ENCODE assay signal across 31 cellular contexts in the genomic region with DNA sequence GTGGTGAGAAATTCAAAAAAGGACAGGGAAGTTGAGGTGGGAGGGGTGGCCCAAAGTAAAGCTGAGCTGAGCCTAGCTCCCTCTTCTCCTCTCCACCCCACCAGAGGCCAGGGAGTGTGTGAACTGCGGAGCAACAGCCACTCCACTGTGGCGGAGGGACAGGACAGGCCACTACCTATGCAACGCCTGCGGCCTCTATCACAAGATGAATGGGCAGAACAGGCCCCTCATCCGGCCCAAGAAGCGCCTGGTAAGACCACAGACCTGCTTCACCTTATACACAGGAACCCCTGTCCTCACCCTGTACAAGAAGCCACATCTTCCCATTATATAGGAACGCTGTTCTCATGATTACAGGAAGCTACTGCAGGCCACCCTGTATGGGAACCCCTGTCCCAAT. TPM values are rescaled to one million over a fixed set of nuclear protein-coding genes. Genes with fewer than 3 reads are reported as not detected.
"Had no signal": no experiment of that assay in that cellular context is flagged by ENCODE, and none has a peak within 500 bp of the region (broad histone marks: within the 10 kb centered on the region; RNA-seq: fewer than 3 reads in every experiment).

No MANE protein-coding gene starts in this region.

- H3K4me3 ChIP-seq: stomach, suprapubic skin, testis, thoracic aorta, thyroid gland, tibial artery, tibial nerve, transverse colon, upper lobe of left lung, upper lobe of right lung, uterus, vagina had no signal

- H3K4me1 ChIP-seq: stomach, suprapubic skin, testis, thyroid gland, tibial artery, tibial nerve, transverse colon, upper lobe of left lung, upper lobe of right lung, uterus, vagina had no signal

- H3K36me3 ChIP-seq: stomach, suprapubic skin, thoracic aorta, thyroid gland, tibial artery, tibial nerve, transverse colon, upper lobe of left lung, upper lobe of right lung, uterus, vagina had no signal

- DNase-seq: stimulated activated CD4-positive, alpha-beta T cell treated with anti-CD3 and anti-CD28 coated beads, Interleukin-2, amount 100 ng/mL, for 48 hours; stimulated activated CD4-positive, alpha-beta T cell treated with anti-CD3 and anti-CD28 coated beads, Interleukin-4, amount 100 ng/mL, for 1 hour; stimulated activated CD4-positive, alpha-beta T cell treated with anti-CD3 and anti-CD28 coated beads, Interleukin-4, amount 100 ng/mL, for 24 hours; stimulated activated CD4-positive, alpha-beta T cell treated with anti-CD3 and anti-CD28 coated beads, Interleukin-4, amount 100 ng/mL, for 4 hours; stimulated activated CD8-positive, alpha-beta memory T cell treated with anti-CD3 and anti-CD28 coated beads, Interleukin-4, amount 100 ng/mL, for 48 hours; stimulated activated naive B cell treated with anti-CD40 and anti-IgM and Interleukin-4, amounts not matched to agents 10 μg/mL and 1 μg/mL and 100 μg/mL, for 72 hours; stimulated activated naive CD4-positive, alpha-beta T cell; stimulated activated naive CD4-positive, alpha-beta T cell treated with Interleukin-2 at 50 U/mL for 16 hours; stimulated activated naive CD8-positive, alpha-beta T cell treated with anti-CD3 and anti-CD28 coated beads, Interleukin-15, amount 100 ng/mL, for 72 hours; stimulated activated naive CD8-positive, alpha-beta T cell treated with anti-CD3 and anti-CD28 coated beads, Interleukin-15, Interleukin-2, amounts not matched to agents 100 U/mL and 50 U/mL, for 24 hours; stomach; substantia nigra; testis; thyroid gland; tibial artery; transverse colon; trophoblast cell; upper lobe of left lung; upper lobe of right lung; uterus had no signal

- H3K9me3 ChIP-seq: stomach, suprapubic skin, testis, thoracic aorta, thyroid gland, tibial artery, tibial nerve, transverse colon, upper lobe of left lung, upper lobe of right lung, uterus, vagina had no signal

- H3K27ac ChIP-seq: stomach, suprapubic skin, testis, thoracic aorta, thyroid gland, tibial artery, tibial nerve, transverse colon, upper lobe of left lung, upper lobe of right lung, uterus, vagina had no signal

- H3K27me3 ChIP-seq: suprapubic skin, testis, thyroid gland, tibial artery, transverse colon, upper lobe of left lung, upper lobe of right lung, uterus, vagina had no signal

- ATAC-seq: stimulated activated effector memory CD8-positive, alpha-beta T cell treated with anti-CD3 and anti-CD28 coated beads, Interleukin-12 subunit alpha, Interleukin-12 subunit beta, amount 100 ng/mL, for 72 hours; stimulated activated memory B cell treated with anti-CD40 and anti-IgM and Interleukin-4, amounts not matched to agents 10 μg/mL and 1 μg/mL and 100 μg/mL, for 72 hours; stimulated activated naive B cell treated with anti-CD40 and anti-IgM and Interleukin-4, amounts not matched to agents 10 μg/mL and 1 μg/mL and 100 μg/mL, for 72 hours; stimulated activated naive CD8-positive, alpha-beta T cell treated with anti-CD3 and anti-CD28 coated beads, Interleukin-15, amount 100 ng/mL, for 72 hours; stimulated activated naive CD8-positive, alpha-beta T cell treated with anti-CD3 and anti-CD28 coated beads, Interleukin-15, Interleukin-2, amounts not matched to agents 100 U/mL and 50 U/mL, for 24 hours; upper lobe of right lung had no signal

- FAIRE-seq: urothelium cell line had no signal

RNA-seq across cellular contexts. Expression of gene GATA1, which starts 5.8 kb away (rescaled TPM):
- total RNA-seq: suprapubic skin, temporal lobe, thyroid gland, transverse colon, ureter, urinary bladder had no signal

RNA-seq across cellular contexts. Expression of gene GLOD5, which starts 30.7 kb away (rescaled TPM):
- total RNA-seq: stomach, subcutaneous adipose tissue, suprapubic skin, temporal lobe, testis, thoracic aorta, tibial nerve, ureter, urinary bladder, uterus, vagina had no signal
- polyA plus RNA-seq: urinary bladder had no signal

RNA-seq across cellular contexts. Expression of gene ERAS, which starts 34.1 kb away (rescaled TPM):
- total RNA-seq: stomach, subcutaneous adipose tissue, suprapubic skin, temporal lobe, thoracic aorta, thyroid gland, tibial nerve, transverse colon, upper lobe of left lung, upper lobe of right lung, ureter, urinary bladder, vagina had no signal
- polyA plus RNA-seq: stomach had no signal
